ENCODE assay signal across 17 cellular contexts in genomic region chr10:102045292-102045691, GRCh38. TPM values are rescaled to one million over a fixed set of nuclear protein-coding genes. Genes with fewer than 3 reads are reported as not detected.
DNase-seq lines count a peak whose midpoint lies in the region; ATAC-seq, FAIRE-seq and TF ChIP-seq lines count a peak whose summit lies in the region.
"Had no signal": no experiment of that assay in that cellular context is flagged by ENCODE, and none has a peak within 500 bp of the region (broad histone marks: within the 10 kb centered on the region; RNA-seq: fewer than 3 reads in every experiment).

No MANE protein-coding gene starts in this region.

- H3K27ac ChIP-seq in endothelial cell of umbilical vein (ENCODE audit: insufficient read depth, low read depth, low read length) (no peak overlapping the region), mesenchymal stem cell (ENCODE audit: low read length, poor library complexity, severe bottlenecking) (no peak overlapping the region), upper lobe of right lung (peak overlapping the region; percentile 25), suprapubic skin (no peak overlapping the region)
- H3K27ac ChIP-seq: 22Rv1; BLaER1 treated with 17β-estradiol and CSF1 and Interleukin-3, amounts not matched to agents 10 nM and 100 nM had no signal

- no peak for TF ChIP-seq POLR2A in endothelial cell of umbilical vein (IDR thresholded peaks at IDR 0.05; ENCODE audit: low read depth, low read length)
- no peak for TF ChIP-seq POLR2A in suprapubic skin (IDR thresholded peaks at IDR 0.05)

- no peak overlapping the region for H4K8ac ChIP-seq in mesenchymal stem cell (ENCODE audit: low read length)

- DNase-seq in activated CD8-positive, alpha-beta T cell treated with anti-CD3 and anti-CD28 coated beads for 36 hours, result no peak
- no peak for DNase-seq in activated CD8-positive, alpha-beta T cell treated with anti-CD3 and anti-CD28 coated beads, Interleukin-2, amount 10 ng/mL, durations not matched to agents 7 days and 5 days
- DNase-seq in endothelial cell of umbilical vein (ENCODE audit: low read depth, low spot score) (peak; percentile 34), mesenchymal stem cell (peak; percentile 24), upper lobe of right lung (no peak), glomerular visceral epithelial cell (ENCODE audit: extremely low spot score) (no peak), suprapubic skin (ENCODE audit: low spot score in 2 of 2) (no peak)
- no peak for DNase-seq in stimulated activated CD4-positive, alpha-beta T cell treated with anti-CD3 and anti-CD28 coated beads, Interleukin-4, amount 100 ng/mL, for 1 hour
- DNase-seq: AML-193; CD4-positive, CD25-positive, alpha-beta regulatory T cell; DMS79; H7 had no signal

- POLR2A ChIA-PET in activated CD8-positive, alpha-beta T cell treated with anti-CD3 and anti-CD28 coated beads for 36 hours (lab: Charles Lee), result interaction anchor here (1.5 kb wide), 1 partner anchor 10 kb away, joined by 5 read pairs; no protein-coding TSS in a partner anchor
- POLR2A ChIA-PET in activated CD8-positive, alpha-beta T cell treated with anti-CD3 and anti-CD28 coated beads, Interleukin-2, amount 10 ng/mL, durations not matched to agents 7 days and 5 days (lab: Charles Lee), result no interaction called here
- POLR2A ChIA-PET in endothelial cell of umbilical vein (lab: Charles Lee), result no interaction called here

- no peaks in the 10 kb centered on the region for H3K36me3 Mint-ChIP-seq in activated CD8-positive, alpha-beta T cell treated with anti-CD3 and anti-CD28 coated beads for 36 hours (ENCODE audit: low read depth)
- H3K36me3 Mint-ChIP-seq in activated CD8-positive, alpha-beta T cell treated with anti-CD3 and anti-CD28 coated beads, Interleukin-2, amount 10 ng/mL, durations not matched to agents 7 days and 5 days (ENCODE audit: low read depth), result no peaks in the 10 kb centered on the region

- H2BK5ac ChIP-seq in mesenchymal stem cell (ENCODE audit: low read depth, low read length, poor library complexity, severe bottlenecking), result no peak overlapping the region

- H3K23ac ChIP-seq in mesenchymal stem cell (ENCODE audit: low read length in 2 of 2), result no peak overlapping the region

- H3K4me2 ChIP-seq in endothelial cell of umbilical vein (ENCODE audit: insufficient read depth, low read length) (no peak overlapping the region), mesenchymal stem cell (ENCODE audit: low read length, poor library complexity, severe bottlenecking) (no peak overlapping the region)
- H3K4me2 ChIP-seq: GM23338 had no signal

- no TSS peak for BruUV-seq in endothelial cell of umbilical vein (replicated peaks; lab: Mats Ljungman, UMichigan)

- H3K36me3 ChIP-seq in endothelial cell of umbilical vein (ENCODE audit: control insufficient read depth in 2 of 2, extremely low read depth in 1 of 2, insufficient read depth in 2 of 2, low read length in 2 of 2), result no peaks in the 10 kb centered on the region
- H3K36me3 ChIP-seq in mesenchymal stem cell (ENCODE audit: control insufficient read depth in 1 of 2, insufficient read depth in 2 of 2, low read depth in 1 of 2, low read length in 2 of 2), result no peaks in the 10 kb centered on the region
- H3K36me3 ChIP-seq in upper lobe of right lung, result no peaks in the 10 kb centered on the region
- no peaks in the 10 kb centered on the region for H3K36me3 ChIP-seq in suprapubic skin

- no peaks in the 10 kb centered on the region for H4K20me1 ChIP-seq in endothelial cell of umbilical vein (replicated peaks; ENCODE audit: control insufficient read depth, extremely low read depth, insufficient read depth, low read length)

- H2AFZ ChIP-seq in endothelial cell of umbilical vein (ENCODE audit: low read depth, low read length) (no peak overlapping the region), mesenchymal stem cell (ENCODE audit: low read depth, low read length) (no peak overlapping the region)
- H2AFZ ChIP-seq: GM23338 had no signal

- peaks cover 3% of the 10 kb centered on the region for H3K79me2 ChIP-seq in endothelial cell of umbilical vein (ENCODE audit: control insufficient read depth, insufficient read depth, low read length)

- intact Hi-C loops in activated CD8-positive, alpha-beta T cell treated with anti-CD3 and anti-CD28 coated beads for 36 hours (cut with micrococcal nuclease), result no loop called here
- intact Hi-C loops in endothelial cell of umbilical vein (cut with micrococcal nuclease), result no loop called here
- intact Hi-C loops in upper lobe of right lung (cut with DNase I), result no loop called here

- no peak for TF ChIP-seq EP300 in suprapubic skin (IDR thresholded peaks at IDR 0.05)

- peaks cover 26% of the 10 kb centered on the region for H3K4me1 Mint-ChIP-seq in activated CD8-positive, alpha-beta T cell treated with anti-CD3 and anti-CD28 coated beads for 36 hours (ENCODE audit: low read depth)
- peaks cover 6% of the 10 kb centered on the region for H3K4me1 Mint-ChIP-seq in activated CD8-positive, alpha-beta T cell treated with anti-CD3 and anti-CD28 coated beads, Interleukin-2, amount 10 ng/mL, durations not matched to agents 7 days and 5 days (ENCODE audit: low read depth)

- FAIRE-seq in endothelial cell of umbilical vein (lab: Jason Lieb, UNC), result no peak
- FAIRE-seq: GM12878, GM18507 had no signal

- 42% methylated on average over 2 of the region's 3 CpGs for WGBS in mesenchymal stem cell
- WGBS in suprapubic skin, result 84% methylated on average over 3 of the region's 3 CpGs

- H3K79me1 ChIP-seq in mesenchymal stem cell (replicated peaks; ENCODE audit: low read length, poor library complexity, severe bottlenecking), result peaks cover 20% of the 10 kb centered on the region

- ATAC-seq in activated CD8-positive, alpha-beta T cell treated with anti-CD3 and anti-CD28 coated beads for 36 hours, result no peak
- no peak for ATAC-seq in activated CD8-positive, alpha-beta T cell treated with anti-CD3 and anti-CD28 coated beads, Interleukin-2, amount 10 ng/mL, durations not matched to agents 7 days and 5 days
- ATAC-seq in upper lobe of right lung, result peak; percentile 54
- ATAC-seq: GM12878, GM23338 had no signal

- H3K27me3 ChIP-seq in endothelial cell of umbilical vein (ENCODE audit: control insufficient read depth in 2 of 2, insufficient read depth in 2 of 2, low read length in 2 of 2), result no peaks in the 10 kb centered on the region
- H3K27me3 ChIP-seq in mesenchymal stem cell (ENCODE audit: control insufficient read depth in 1 of 2, insufficient read depth in 1 of 2, low read length in 2 of 2), result no peaks in the 10 kb centered on the region
- no peaks in the 10 kb centered on the region for H3K27me3 ChIP-seq in upper lobe of right lung
- H3K27me3 ChIP-seq in suprapubic skin, result no peaks in the 10 kb centered on the region
- H3K27me3 ChIP-seq: BLaER1 treated with 17β-estradiol and CSF1 and Interleukin-3, amounts not matched to agents 10 nM and 100 nM had no signal

- H3K9me1 ChIP-seq in endothelial cell of umbilical vein (replicated peaks; ENCODE audit: control insufficient read depth, extremely low read depth, insufficient read depth, low read length), result no peaks in the 10 kb centered on the region

- H3K4me3 ChIP-seq in endothelial cell of umbilical vein (replicated peaks in 1 of 3; ENCODE audit: insufficient read depth in 1 of 3, low read depth in 1 of 3, low read length in 3 of 3) (no peak overlapping the region), mesenchymal stem cell (ENCODE audit: insufficient read depth in 1 of 2, low read depth in 1 of 2, low read length in 2 of 2) (no peak overlapping the region), upper lobe of right lung (no peak overlapping the region), suprapubic skin (no peak overlapping the region)
- H3K4me3 ChIP-seq: BLaER1 treated with 17β-estradiol and CSF1 and Interleukin-3, amounts not matched to agents 10 nM and 100 nM; GM12878; GM23338 had no signal

- H3K27me3 Mint-ChIP-seq in activated CD8-positive, alpha-beta T cell treated with anti-CD3 and anti-CD28 coated beads for 36 hours, result no peaks in the 10 kb centered on the region
- H3K27me3 Mint-ChIP-seq in activated CD8-positive, alpha-beta T cell treated with anti-CD3 and anti-CD28 coated beads, Interleukin-2, amount 10 ng/mL, durations not matched to agents 7 days and 5 days (ENCODE audit: low read depth), result no peaks in the 10 kb centered on the region
- H3K27me3 Mint-ChIP-seq: CD4-positive, CD25-positive, alpha-beta regulatory T cell had no signal

- CTCF ChIA-PET in activated CD8-positive, alpha-beta T cell treated with anti-CD3 and anti-CD28 coated beads for 36 hours (lab: Charles Lee), result no interaction called here
- CTCF ChIA-PET in activated CD8-positive, alpha-beta T cell treated with anti-CD3 and anti-CD28 coated beads, Interleukin-2, amount 10 ng/mL, durations not matched to agents 7 days and 5 days (lab: Charles Lee), result interaction anchor here (1.1 kb wide), 1 partner anchor 47 kb away, joined by 3 read pairs; no protein-coding TSS in a partner anchor
- CTCF ChIA-PET in endothelial cell of umbilical vein (lab: Charles Lee), result interaction anchor here (1.4 to 1.5 kb wide), 3 partner anchors 36 to 204 kb away, joined by 4 to 5 read pairs (median 4); no protein-coding TSS in a partner anchor

- H3K4me3 Mint-ChIP-seq in activated CD8-positive, alpha-beta T cell treated with anti-CD3 and anti-CD28 coated beads for 36 hours, result no peak overlapping the region
- no peak overlapping the region for H3K4me3 Mint-ChIP-seq in activated CD8-positive, alpha-beta T cell treated with anti-CD3 and anti-CD28 coated beads, Interleukin-2, amount 10 ng/mL, durations not matched to agents 7 days and 5 days
- H3K4me3 Mint-ChIP-seq: GM23338 had no signal

- no peak overlapping the region for H2BK120ac ChIP-seq in mesenchymal stem cell (ENCODE audit: low read depth, low read length)

- no peak overlapping the region for H2AK5ac ChIP-seq in mesenchymal stem cell (ENCODE audit: low read length, severe bottlenecking)

- H3K9ac ChIP-seq in endothelial cell of umbilical vein (replicated peaks; ENCODE audit: extremely low read depth, insufficient read depth, low read length), result no peak overlapping the region
- no peak overlapping the region for H3K9ac ChIP-seq in mesenchymal stem cell (ENCODE audit: low read length)
- H3K9ac ChIP-seq: BLaER1 treated with 17β-estradiol and CSF1 and Interleukin-3, amounts not matched to agents 10 nM and 100 nM had no signal

- H2BK12ac ChIP-seq in mesenchymal stem cell (ENCODE audit: low read length in 2 of 2), result no peak overlapping the region

- no peak overlapping the region for H3K18ac ChIP-seq in mesenchymal stem cell (ENCODE audit: low read depth in 1 of 2, low read length in 2 of 2)

- H3K27ac Mint-ChIP-seq in activated CD8-positive, alpha-beta T cell treated with anti-CD3 and anti-CD28 coated beads for 36 hours, result peak overlapping the region; percentile 39
- H3K27ac Mint-ChIP-seq in activated CD8-positive, alpha-beta T cell treated with anti-CD3 and anti-CD28 coated beads, Interleukin-2, amount 10 ng/mL, durations not matched to agents 7 days and 5 days, result no peak overlapping the region
- H3K27ac Mint-ChIP-seq: GM23338 had no signal

- H3K9me3 Mint-ChIP-seq in activated CD8-positive, alpha-beta T cell treated with anti-CD3 and anti-CD28 coated beads for 36 hours, result no peaks in the 10 kb centered on the region
- no peaks in the 10 kb centered on the region for H3K9me3 Mint-ChIP-seq in activated CD8-positive, alpha-beta T cell treated with anti-CD3 and anti-CD28 coated beads, Interleukin-2, amount 10 ng/mL, durations not matched to agents 7 days and 5 days (ENCODE audit: insufficient read depth)
- H3K9me3 Mint-ChIP-seq: CD4-positive, CD25-positive, alpha-beta regulatory T cell; GM23338 had no signal

- no peak overlapping the region for H3K4ac ChIP-seq in mesenchymal stem cell (ENCODE audit: low read depth in 1 of 2, low read length in 2 of 2)

- no peaks in the 10 kb centered on the region for H3K9me3 ChIP-seq in endothelial cell of umbilical vein (replicated peaks; ENCODE audit: control insufficient read depth, insufficient read depth, low read length)
- no peaks in the 10 kb centered on the region for H3K9me3 ChIP-seq in mesenchymal stem cell (ENCODE audit: control insufficient read depth, low read length)
- no peaks in the 10 kb centered on the region for H3K9me3 ChIP-seq in upper lobe of right lung
- no peaks in the 10 kb centered on the region for H3K9me3 ChIP-seq in suprapubic skin
- H3K9me3 ChIP-seq: BLaER1 treated with 17β-estradiol and CSF1 and Interleukin-3, amounts not matched to agents 10 nM and 100 nM had no signal

- H3K14ac ChIP-seq in mesenchymal stem cell (ENCODE audit: low read length in 2 of 2), result no peak overlapping the region

- H4K91ac ChIP-seq in mesenchymal stem cell (ENCODE audit: low read length), result no peak overlapping the region

- TF ChIP-seq CTCF in activated CD8-positive, alpha-beta T cell treated with anti-CD3 and anti-CD28 coated beads for 36 hours (IDR thresholded peaks at IDR 0.05), result no peak
- no peak for TF ChIP-seq CTCF in endothelial cell of umbilical vein (IDR thresholded peaks at IDR 0.05; ENCODE audit: extremely low read depth in 1 of 2, insufficient read depth in 1 of 2, low read depth in 1 of 2, low read length in 2 of 2)
- no peak for TF ChIP-seq CTCF in upper lobe of right lung (IDR thresholded peaks at IDR 0.05)
- no peak for TF ChIP-seq CTCF in suprapubic skin (IDR thresholded peaks at IDR 0.05)

- dilution Hi-C loops in endothelial cell of umbilical vein (cut with MboI; ENCODE audit: extremely low pct_ligation_motif_present, low sequenced_read_pairs), result no loop called here

- no peak overlapping the region for H2BK15ac ChIP-seq in mesenchymal stem cell (ENCODE audit: low read depth, poor library complexity, severe bottlenecking)

- H3K4me1 ChIP-seq in endothelial cell of umbilical vein (ENCODE audit: control insufficient read depth, extremely low read depth, insufficient read depth, low read length) (no peaks in the 10 kb centered on the region), mesenchymal stem cell (ENCODE audit: control insufficient read depth, insufficient read depth, low read depth, low read length) (no peaks in the 10 kb centered on the region), upper lobe of right lung (peaks cover 19% of the 10 kb centered on the region), suprapubic skin (peaks cover 8% of the 10 kb centered on the region)

RNA-seq across cellular contexts. Expression of gene ARMH3, which starts 10.7 kb away (rescaled TPM):
- total RNA-seq in activated CD8-positive, alpha-beta T cell treated with anti-CD3 and anti-CD28 coated beads for 36 hours, result 10 to 100 TPM; 16.2 to 18.4 TPM
- 10 to 100 TPM; 25.2 to 26.3 TPM for total RNA-seq in activated CD8-positive, alpha-beta T cell treated with anti-CD3 and anti-CD28 coated beads, Interleukin-2, amount 10 ng/mL, durations not matched to agents 7 days and 5 days
- total RNA-seq in endothelial cell of umbilical vein, result 16.6 and 17.6 TPM in 2 replicates
- polyA plus RNA-seq in endothelial cell of umbilical vein, result 12.6 and 13.1 TPM in 2 replicates
- 11.9 TPM in 2 replicates for polyA plus RNA-seq in endothelial cell of umbilical vein (2011; cell fraction: cytosol; rRNA removed)
- polyA plus RNA-seq in endothelial cell of umbilical vein (2011; cell fraction: nucleus; rRNA removed), result 16.9 and 18.1 TPM in 2 replicates
- 14.3 and 14.4 TPM in 2 replicates for polyA plus RNA-seq in endothelial cell of umbilical vein (2012)
- 21.4 and 22.7 TPM in 2 replicates for polyA minus RNA-seq in endothelial cell of umbilical vein
- 7.9 TPM for polyA minus RNA-seq in endothelial cell of umbilical vein (2011; cell fraction: cytosol; rRNA and poly(A)+ RNA removed)
- polyA minus RNA-seq in endothelial cell of umbilical vein (2011; cell fraction: nucleus; rRNA and poly(A)+ RNA removed), result 19.2 and 23.5 TPM in 2 replicates
- 10.2 TPM for polyA plus RNA-seq in mesenchymal stem cell (2013, experiment 1 of 2)
- 9.6 TPM for polyA plus RNA-seq in mesenchymal stem cell (2013, experiment 2 of 2)
- total RNA-seq in upper lobe of right lung, result 37.2 TPM
- 10 to 100 TPM; 12.1 to 25.7 (median 20.4) TPM for total RNA-seq in suprapubic skin

RNA-seq across cellular contexts. Expression of gene HPS6, which starts 19.9 kb away (rescaled TPM):
- 10 to 100 TPM; 18.0 to 18.1 TPM for total RNA-seq in activated CD8-positive, alpha-beta T cell treated with anti-CD3 and anti-CD28 coated beads for 36 hours
- total RNA-seq in activated CD8-positive, alpha-beta T cell treated with anti-CD3 and anti-CD28 coated beads, Interleukin-2, amount 10 ng/mL, durations not matched to agents 7 days and 5 days, result 10 to 100 TPM; 23.2 to 25.3 TPM
- total RNA-seq in endothelial cell of umbilical vein, result 18.5 TPM in 2 replicates
- polyA plus RNA-seq in endothelial cell of umbilical vein, result 9.3 and 11.6 TPM in 2 replicates
- 5.3 and 6.0 TPM in 2 replicates for polyA plus RNA-seq in endothelial cell of umbilical vein (2011; cell fraction: cytosol; rRNA removed)
- polyA plus RNA-seq in endothelial cell of umbilical vein (2011; cell fraction: nucleus; rRNA removed), result 2.9 and 3.0 TPM in 2 replicates
- polyA plus RNA-seq in endothelial cell of umbilical vein (2012), result 10.9 and 12.3 TPM in 2 replicates
- polyA minus RNA-seq in endothelial cell of umbilical vein, result 12.1 and 12.6 TPM in 2 replicates
- polyA minus RNA-seq in endothelial cell of umbilical vein (2011; cell fraction: cytosol; rRNA and poly(A)+ RNA removed), result 15.7 TPM
- 3.1 and 3.9 TPM in 2 replicates for polyA minus RNA-seq in endothelial cell of umbilical vein (2011; cell fraction: nucleus; rRNA and poly(A)+ RNA removed)
- 7.8 TPM for polyA plus RNA-seq in mesenchymal stem cell (2013, experiment 1 of 2)
- polyA plus RNA-seq in mesenchymal stem cell (2013, experiment 2 of 2), result 8.2 TPM
- 22.6 TPM for total RNA-seq in upper lobe of right lung
- total RNA-seq in suprapubic skin, result 10 to 100 TPM; 23.6 to 43.2 (median 31.3) TPM

Comparison
In these comparisons a context has a peak if more than half of its experiments do, and no peak if none do; other contexts are left out.
1. DNase-seq: peak in endothelial cell of umbilical vein (single experiment) and mesenchymal stem cell (single experiment); none in activated CD8-positive, alpha-beta T cell treated with anti-CD3 and anti-CD28 coated beads for 36 hours (single experiment), activated CD8-positive, alpha-beta T cell treated with anti-CD3 and anti-CD28 coated beads, Interleukin-2, amount 10 ng/mL, durations not matched to agents 7 days and 5 days (single experiment), upper lobe of right lung (single experiment), glomerular visceral epithelial cell (single experiment), stimulated activated CD4-positive, alpha-beta T cell treated with anti-CD3 and anti-CD28 coated beads, Interleukin-4, amount 100 ng/mL, for 1 hour (single experiment) and suprapubic skin (0 of 2).